In the genomic region with DNA sequence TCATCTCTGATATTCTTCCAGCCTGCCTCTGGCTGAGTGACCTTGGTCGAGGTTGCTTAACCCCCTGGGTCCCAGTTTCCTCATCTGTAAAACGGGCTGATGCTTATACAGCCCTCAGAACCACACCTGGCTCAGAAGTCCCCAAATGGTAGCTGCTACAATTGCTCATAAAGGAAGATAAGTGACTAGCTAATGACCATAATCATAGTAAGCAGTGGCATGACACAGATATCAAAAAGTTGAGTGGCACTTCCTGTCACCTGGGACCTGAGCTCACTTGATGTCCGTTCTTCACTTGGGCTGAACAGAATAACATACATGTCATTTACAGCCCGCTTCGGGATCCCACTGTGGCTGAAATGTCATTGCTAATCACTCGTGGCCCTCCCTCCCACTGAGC, we compare ENCODE assay signal across 8 cellular contexts. TPM values are rescaled to one million over a fixed set of nuclear protein-coding genes. Genes with fewer than 3 reads are reported as not detected.
DNase-seq lines count a peak whose midpoint lies in the region; TF ChIP-seq lines count a peak whose summit lies in the region.

No MANE protein-coding gene starts in this region.

- H3K27me3 Mint-ChIP-seq in dendritic cell treated with granulocyte-macrophage colony-stimulating factor and Interleukin-4, amounts not matched to agents 40 ng/mL and 50 ng/mL, for 4 days: no peaks in the 10 kb centered on the region

- H3K27me3 ChIP-seq in neural cell (ENCODE audit: insufficient read depth, low read depth, low read length): no peaks in the 10 kb centered on the region

- peak overlapping the region; percentile 96 for H3K4me2 ChIP-seq in neural cell (ENCODE audit: low read length)

- no peaks in the 10 kb centered on the region for H3K36me3 ChIP-seq in neural cell (ENCODE audit: insufficient read depth, low read length)

- peak overlapping the region; percentile 98 for H3K9ac ChIP-seq in neural cell (ENCODE audit: low read length)

- H3K36me3 Mint-ChIP-seq in dendritic cell treated with granulocyte-macrophage colony-stimulating factor and Interleukin-4, amounts not matched to agents 40 ng/mL and 50 ng/mL, for 4 days (ENCODE audit: low read depth): peaks cover 51% of the 10 kb centered on the region

- no peaks in the 10 kb centered on the region for H4K20me1 ChIP-seq in neural cell (ENCODE audit: insufficient read depth)

- no peaks in the 10 kb centered on the region for H3F3A ChIP-seq in neural cell (ENCODE audit: insufficient read depth, low read length, poor library complexity, severe bottlenecking)

- no peak for DNase-seq in LNCaP clone FGC (ENCODE audit: low read depth)
- no peak for DNase-seq in activated CD8-positive, alpha-beta memory T cell treated with anti-CD3 and anti-CD28 coated beads, Interleukin-2, amount 50 U/mL, for 4 hours
- DNase-seq in UCSD-AML1 (lab: John Stamatoyannopoulos, UW; ENCODE audit: unreplicated experiment): no peak
- no peak for DNase-seq in GM20000 (ENCODE audit: low spot score)
- DNase-seq in activated effector memory CD4-positive, alpha-beta T cell treated with anti-CD3 and anti-CD28 coated beads, Interleukin-2, amount 50 U/mL, for 16 hours: no peak

- peak overlapping the region; percentile 97 for H3K27ac Mint-ChIP-seq in dendritic cell treated with granulocyte-macrophage colony-stimulating factor and Interleukin-4, amounts not matched to agents 40 ng/mL and 50 ng/mL, for 4 days

- H3K9me2 ChIP-seq in neural cell (ENCODE audit: insufficient read depth, low read length): no peaks in the 10 kb centered on the region

- intact Hi-C loops in dendritic cell treated with granulocyte-macrophage colony-stimulating factor and Interleukin-4, amounts not matched to agents 40 ng/mL and 50 ng/mL, for 4 days (cut with micrococcal nuclease): loop anchor here (5.0 kb wide), 1 partner anchor 36 kb away; no protein-coding TSS in a partner anchor

- H3K4me3 Mint-ChIP-seq in dendritic cell treated with granulocyte-macrophage colony-stimulating factor and Interleukin-4, amounts not matched to agents 40 ng/mL and 50 ng/mL, for 4 days: peak overlapping the region; percentile 98

- no peaks in the 10 kb centered on the region for H3K9me3 Mint-ChIP-seq in dendritic cell treated with granulocyte-macrophage colony-stimulating factor and Interleukin-4, amounts not matched to agents 40 ng/mL and 50 ng/mL, for 4 days

- H2AFZ ChIP-seq in neural cell (ENCODE audit: low read depth, low read length): no peak overlapping the region

- no peak for TF ChIP-seq RAD21 in neural cell (conservative IDR thresholded peaks at IDR 0.05)

- peak overlapping the region; percentile 95 for H3K4me3 ChIP-seq in LNCaP clone FGC (ENCODE audit: low read depth, low read length)
- peak overlapping the region; percentile 98 for H3K4me3 ChIP-seq in neural cell (ENCODE audit: low read length)

- TF ChIP-seq CTCF in C4-2B (conservative IDR thresholded peaks at IDR 0.05) (no peak), LNCaP clone FGC (IDR thresholded peaks at IDR 0.05; ENCODE audit: control insufficient read depth, extremely low read depth, insufficient read depth) (no peak), neural cell (IDR thresholded peaks at IDR 0.05; ENCODE audit: poor library complexity, severe bottlenecking) (no peak), GM20000 (IDR thresholded peaks at IDR 0.05; ENCODE audit: extremely low read depth, missing control alignments) (no peak)

- H3K4me1 Mint-ChIP-seq in dendritic cell treated with granulocyte-macrophage colony-stimulating factor and Interleukin-4, amounts not matched to agents 40 ng/mL and 50 ng/mL, for 4 days (ENCODE audit: low read depth): peaks cover 57% of the 10 kb centered on the region

- H3K9me3 ChIP-seq in neural cell (ENCODE audit: low read length): no peaks in the 10 kb centered on the region

- no peak for TF ChIP-seq EP300 in neural cell (conservative IDR thresholded peaks at IDR 0.05; ENCODE audit: poor library complexity, severe bottlenecking)

- H3K27ac ChIP-seq in C4-2B: peak overlapping the region; percentile 97; the same call in 1 of the 2 replicates
- H3K27ac ChIP-seq in neural cell (ENCODE audit: low read length): peak overlapping the region; percentile 95

- peaks cover 53% of the 10 kb centered on the region for H3K79me2 ChIP-seq in neural cell (replicated peaks; ENCODE audit: insufficient read depth, low read length)

TF ChIP-seq in neural cell, 6 proteins besides CTCF, POLR2A, EP300 and RAD21:
- TF ChIP-seq SMC3 (conservative IDR thresholded peaks at IDR 0.05; ENCODE audit: poor library complexity) (no peak), EZH2 (IDR thresholded peaks at IDR 0.05; ENCODE audit: borderline replicate concordance, insufficient read depth, low read length, poor library complexity, severe bottlenecking) (no peak), POLR2AphosphoS5 (IDR thresholded peaks at IDR 0.05) (no peak), MXI1 (conservative IDR thresholded peaks at IDR 0.05; ENCODE audit: poor library complexity, severe bottlenecking) (no peak), TAF1 (IDR thresholded peaks at IDR 0.05; ENCODE audit: low read depth) (no peak)
- TF ChIP-seq, protein P1, sequence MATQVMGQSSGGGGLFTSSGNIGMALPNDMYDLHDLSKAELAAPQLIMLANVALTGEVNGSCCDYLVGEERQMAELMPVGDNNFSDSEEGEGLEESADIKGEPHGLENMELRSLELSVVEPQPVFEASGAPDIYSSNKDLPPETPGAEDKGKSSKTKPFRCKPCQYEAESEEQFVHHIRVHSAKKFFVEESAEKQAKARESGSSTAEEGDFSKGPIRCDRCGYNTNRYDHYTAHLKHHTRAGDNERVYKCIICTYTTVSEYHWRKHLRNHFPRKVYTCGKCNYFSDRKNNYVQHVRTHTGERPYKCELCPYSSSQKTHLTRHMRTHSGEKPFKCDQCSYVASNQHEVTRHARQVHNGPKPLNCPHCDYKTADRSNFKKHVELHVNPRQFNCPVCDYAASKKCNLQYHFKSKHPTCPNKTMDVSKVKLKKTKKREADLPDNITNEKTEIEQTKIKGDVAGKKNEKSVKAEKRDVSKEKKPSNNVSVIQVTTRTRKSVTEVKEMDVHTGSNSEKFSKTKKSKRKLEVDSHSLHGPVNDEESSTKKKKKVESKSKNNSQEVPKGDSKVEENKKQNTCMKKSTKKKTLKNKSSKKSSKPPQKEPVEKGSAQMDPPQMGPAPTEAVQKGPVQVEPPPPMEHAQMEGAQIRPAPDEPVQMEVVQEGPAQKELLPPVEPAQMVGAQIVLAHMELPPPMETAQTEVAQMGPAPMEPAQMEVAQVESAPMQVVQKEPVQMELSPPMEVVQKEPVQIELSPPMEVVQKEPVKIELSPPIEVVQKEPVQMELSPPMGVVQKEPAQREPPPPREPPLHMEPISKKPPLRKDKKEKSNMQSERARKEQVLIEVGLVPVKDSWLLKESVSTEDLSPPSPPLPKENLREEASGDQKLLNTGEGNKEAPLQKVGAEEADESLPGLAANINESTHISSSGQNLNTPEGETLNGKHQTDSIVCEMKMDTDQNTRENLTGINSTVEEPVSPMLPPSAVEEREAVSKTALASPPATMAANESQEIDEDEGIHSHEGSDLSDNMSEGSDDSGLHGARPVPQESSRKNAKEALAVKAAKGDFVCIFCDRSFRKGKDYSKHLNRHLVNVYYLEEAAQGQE (IDR thresholded peaks at IDR 0.05; ENCODE audit: borderline replicate concordance): no peak

RNA-seq across cellular contexts. Expression of a gene that starts 1.8 kb away (rescaled TPM):
- 35.9 and 47.0 TPM in 2 replicates for polyA plus RNA-seq in neural cell
- polyA minus RNA-seq in neural cell: 75.5 and 76.6 TPM in 2 replicates

RNA-seq across cellular contexts. Expression of a gene that starts 11.7 kb away (rescaled TPM):
- polyA plus RNA-seq in neural cell: 3.3 and 4.1 TPM in 2 replicates
- 8.8 and 18.5 TPM in 2 replicates for polyA minus RNA-seq in neural cell
